In the genomic region with DNA sequence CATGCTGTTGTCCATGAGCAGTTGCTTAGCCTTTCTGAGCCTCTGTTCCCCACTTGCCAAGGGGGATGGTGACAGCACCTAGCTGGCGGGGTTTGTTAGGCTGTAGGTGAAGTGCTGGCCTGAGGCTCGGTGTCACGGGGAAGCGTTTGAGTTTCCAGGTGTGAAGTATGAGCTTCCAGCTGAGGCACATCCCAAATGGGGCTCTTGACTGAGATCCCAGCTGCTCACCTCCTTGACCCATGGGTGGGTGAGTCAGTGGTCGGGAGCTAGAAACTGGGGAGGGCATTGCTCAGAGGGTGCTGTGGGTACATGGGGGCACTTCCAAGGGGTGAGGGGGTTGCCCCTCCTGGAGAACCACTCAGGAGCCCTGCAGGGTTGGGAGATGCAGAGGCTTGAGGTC, we compare ENCODE assay signal across 16 cellular contexts.
"Had no signal": no experiment of that assay in that cellular context is flagged by ENCODE, and none has a peak within 500 bp of the region (broad histone marks: within the 10 kb centered on the region; RNA-seq: fewer than 3 reads in every experiment).

No MANE protein-coding gene starts in this region.

- H3K27ac Mint-ChIP-seq: dendritic cell treated with granulocyte-macrophage colony-stimulating factor and Interleukin-4, amounts not matched to agents 40 ng/mL and 50 ng/mL, for 4 days; naive thymus-derived CD4-positive, alpha-beta T cell; stimulated activated naive B cell treated with anti-CD40 and anti-IgM and Interleukin-4, amounts not matched to agents 10 μg/mL and 1 μg/mL and 100 μg/mL, for 72 hours; stimulated activated naive CD8-positive, alpha-beta T cell treated with anti-CD3 and anti-CD28 coated beads, Interleukin-15, Interleukin-2, amounts not matched to agents 100 ng/mL and 50 ng/mL, for 24 hours had no signal

- H3K4me3 Mint-ChIP-seq: dendritic cell treated with granulocyte-macrophage colony-stimulating factor and Interleukin-4, amounts not matched to agents 40 ng/mL and 50 ng/mL, for 4 days; naive thymus-derived CD4-positive, alpha-beta T cell; stimulated activated naive B cell treated with anti-CD40 and anti-IgM and Interleukin-4, amounts not matched to agents 10 μg/mL and 1 μg/mL and 100 μg/mL, for 72 hours; stimulated activated naive CD8-positive, alpha-beta T cell treated with anti-CD3 and anti-CD28 coated beads, Interleukin-15, Interleukin-2, amounts not matched to agents 100 ng/mL and 50 ng/mL, for 24 hours had no signal

- DNase-seq: colonic mucosa; effector CD8-positive, alpha-beta T cell; foreskin keratinocyte; heart left ventricle; left cardiac atrium; mesenchymal stem cell; midbrain; naive thymus-derived CD4-positive, alpha-beta T cell; stimulated activated CD4-positive, alpha-beta T cell treated with anti-CD3 and anti-CD28 coated beads, Interleukin-15, amount 100 ng/mL, for 24 hours; stimulated activated CD4-positive, alpha-beta T cell treated with anti-CD3 and anti-CD28 coated beads, Interleukin-2, amount 100 ng/mL, for 48 hours; stimulated activated naive B cell treated with anti-CD40 and anti-IgM and Interleukin-4, amounts not matched to agents 10 μg/mL and 1 μg/mL and 100 μg/mL, for 72 hours; upper lobe of left lung had no signal

- H3K9me3 Mint-ChIP-seq: stimulated activated naive B cell treated with anti-CD40 and anti-IgM and Interleukin-4, amounts not matched to agents 10 μg/mL and 1 μg/mL and 100 μg/mL, for 72 hours; stimulated activated naive CD8-positive, alpha-beta T cell treated with anti-CD3 and anti-CD28 coated beads, Interleukin-15, Interleukin-2, amounts not matched to agents 100 ng/mL and 50 ng/mL, for 24 hours had no signal

- H3K36me3 Mint-ChIP-seq: naive thymus-derived CD4-positive, alpha-beta T cell; stimulated activated naive B cell treated with anti-CD40 and anti-IgM and Interleukin-4, amounts not matched to agents 10 μg/mL and 1 μg/mL and 100 μg/mL, for 72 hours had no signal

- ATAC-seq: gastroesophageal sphincter; heart left ventricle; left cardiac atrium; left lung; naive thymus-derived CD4-positive, alpha-beta T cell; stimulated activated naive B cell treated with anti-CD40 and anti-IgM and Interleukin-4, amounts not matched to agents 10 μg/mL and 1 μg/mL and 100 μg/mL, for 72 hours had no signal
